ENCODE assay signal across 24 cellular contexts in genomic region chr6:85556992-85557668, GRCh38.
"Had no signal": no experiment of that assay in that cellular context is flagged by ENCODE, and none has a peak within 500 bp of the region (broad histone marks: within the 10 kb centered on the region; RNA-seq: fewer than 3 reads in every experiment).

No MANE protein-coding gene starts in this region.

- H3K9me3 ChIP-seq: adrenal gland, breast epithelium, colonic mucosa, Peyer's patch, SJSA1 had no signal

- DNase-seq: activated CD4-positive, alpha-beta memory T cell treated with anti-CD3 and anti-CD28 coated beads for 36 hours; activated CD4-positive, alpha-beta T cell treated with anti-CD3 and anti-CD28 coated beads for 48 hours; activated CD4-positive, CD25-positive, alpha-beta regulatory T cell treated with anti-CD3 and anti-CD28 coated beads, Interleukin-2, amount 50 U/mL, for 72 hours; activated CD8-positive, alpha-beta memory T cell treated with anti-CD3 and anti-CD28 coated beads for 24 hours; activated effector memory CD4-positive, alpha-beta T cell treated with anti-CD3 and anti-CD28 coated beads, Interleukin-2, amount 50 U/mL, for 16 hours; activated naive CD4-positive, alpha-beta T cell treated with Interleukin-2 at 50 U/mL for 16 hours; activated naive CD8-positive, alpha-beta T cell treated with anti-CD3 and anti-CD28 coated beads, Interleukin-2, amount 10 ng/mL, durations not matched to agents 7 days and 5 days; activated T-cell treated with anti-CD3 and anti-CD28 coated beads, Interleukin-2, amount 50 U/mL, for 4 hours; adrenal gland; aorta; caudate nucleus; colonic mucosa; NCI-H1092 treated with DMSO at 0.1 percent for 48 hours; NCI-H1417 treated with DMSO at 0.1 percent for 48 hours; NCI-H1694; NCI-H2029; NCI-H446; NCI-H524; Peyer's patch; SHP77; SW 1271 had no signal

- H3K9me3 Mint-ChIP-seq: activated CD4-positive, alpha-beta memory T cell treated with anti-CD3 and anti-CD28 coated beads for 36 hours; activated naive CD8-positive, alpha-beta T cell treated with anti-CD3 and anti-CD28 coated beads, Interleukin-2, amount 10 ng/mL, durations not matched to agents 7 days and 5 days; activated T-cell treated with anti-CD3 and anti-CD28 coated beads, Interleukin-2, amount 50 U/mL, for 4 hours had no signal

- H3K27me3 Mint-ChIP-seq: activated CD4-positive, alpha-beta memory T cell treated with anti-CD3 and anti-CD28 coated beads for 36 hours; activated naive CD8-positive, alpha-beta T cell treated with anti-CD3 and anti-CD28 coated beads, Interleukin-2, amount 10 ng/mL, durations not matched to agents 7 days and 5 days had no signal

- H3K4me1 Mint-ChIP-seq: activated naive CD8-positive, alpha-beta T cell treated with anti-CD3 and anti-CD28 coated beads, Interleukin-2, amount 10 ng/mL, durations not matched to agents 7 days and 5 days had no signal

- ATAC-seq: activated T-cell treated with anti-CD3 and anti-CD28 coated beads, Interleukin-2, amount 50 U/mL, for 4 hours; SK-N-SH treated with all-trans-retinoic acid at 6 μM for 48 hours had no signal

- H3K4me3 Mint-ChIP-seq: activated CD4-positive, alpha-beta memory T cell treated with anti-CD3 and anti-CD28 coated beads for 36 hours; activated naive CD8-positive, alpha-beta T cell treated with anti-CD3 and anti-CD28 coated beads, Interleukin-2, amount 10 ng/mL, durations not matched to agents 7 days and 5 days; activated T-cell treated with anti-CD3 and anti-CD28 coated beads, Interleukin-2, amount 50 U/mL, for 4 hours had no signal

- H3K27ac Mint-ChIP-seq: activated CD4-positive, alpha-beta memory T cell treated with anti-CD3 and anti-CD28 coated beads for 36 hours; activated naive CD8-positive, alpha-beta T cell treated with anti-CD3 and anti-CD28 coated beads, Interleukin-2, amount 10 ng/mL, durations not matched to agents 7 days and 5 days had no signal
